15 cellular contexts compared by ENCODE assay signal in the genomic region with DNA sequence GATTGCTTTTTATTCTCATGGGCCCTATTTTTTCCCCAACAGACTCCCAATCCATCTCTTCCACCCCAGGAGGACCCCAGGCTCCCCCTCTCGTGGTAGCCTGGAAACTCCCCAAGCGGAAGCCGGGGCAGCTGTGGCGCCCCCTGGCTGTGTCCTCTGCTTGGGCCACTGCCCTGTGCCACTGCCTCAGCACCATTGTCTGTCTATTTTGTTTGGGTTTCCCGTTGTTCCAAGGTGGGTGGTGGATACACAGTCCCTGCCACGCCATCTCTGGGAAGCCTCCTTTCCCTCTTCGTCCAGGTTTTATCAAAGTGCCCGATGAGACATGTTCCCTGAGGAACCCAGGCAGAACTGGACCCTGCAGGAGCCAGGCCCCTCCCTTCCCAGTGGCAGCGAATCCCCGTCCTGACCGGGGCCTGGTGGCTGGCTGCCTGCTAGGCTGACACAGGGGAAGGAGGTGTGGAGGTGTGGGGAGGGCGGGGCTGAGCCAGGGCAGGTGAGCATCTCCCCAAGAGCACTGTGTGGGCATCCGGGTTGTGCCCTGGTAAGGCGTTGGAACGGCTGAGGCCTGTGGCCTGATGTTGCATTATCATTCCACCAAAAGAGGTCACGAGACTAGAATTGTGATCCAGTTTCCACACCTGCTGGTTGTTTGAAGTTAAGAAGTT.
"Had no signal": no experiment of that assay in that cellular context is flagged by ENCODE, and none has a peak within 500 bp of the region (broad histone marks: within the 10 kb centered on the region; RNA-seq: fewer than 3 reads in every experiment).

No MANE protein-coding gene starts in this region.

- H3K27ac ChIP-seq: dorsolateral prefrontal cortex, testis had no signal

- H3K4me3 ChIP-seq: dorsolateral prefrontal cortex, testis had no signal

- H3K4me1 ChIP-seq: testis had no signal

- H3K9me3 ChIP-seq: testis had no signal

- H3K27me3 ChIP-seq: testis had no signal

- FAIRE-seq: endometrium, kidney had no signal

- DNase-seq: activated CD4-positive, alpha-beta memory T cell treated with anti-CD3 and anti-CD28 coated beads, Interleukin-2, amount 10 ng/mL, durations not matched to agents 7 days and 5 days; activated gamma-delta T cell; activated T-cell treated with anti-CD3 and anti-CD28 coated beads, Interleukin-2, amount 50 U/mL, for 48 hours; amygdala; dorsolateral prefrontal cortex; head of caudate nucleus; kidney; left ventricle myocardium superior; mesenchymal stem cell; stimulated activated CD4-positive, alpha-beta T cell treated with anti-CD3 and anti-CD28 coated beads, Interleukin-4, amount 100 ng/mL, for 4 hours; stimulated activated naive CD8-positive, alpha-beta T cell treated with anti-CD3 and anti-CD28 coated beads, Interleukin-15, amount 100 ng/mL, for 72 hours; T-helper 2 cell; testis had no signal

- ATAC-seq: esophagus mucosa; left ventricle myocardium superior; stimulated activated naive CD8-positive, alpha-beta T cell treated with anti-CD3 and anti-CD28 coated beads, Interleukin-15, amount 100 ng/mL, for 72 hours had no signal
